ENCODE assay signal across 1 cellular context in genomic region chr7:8433477-8434289, GRCh38.
TF ChIP-seq lines count a peak whose summit lies in the region.

Gene NXPH1 (plus strand): TSS chr7:8433609.

TF ChIP-seq in HepG2, 621 proteins besides CTCF, POLR2A, EP300 and RAD21 (continued from another document and continues in another):
- TF ChIP-seq ZBTB25 (CRISPR knock-in tag; IDR thresholded peaks at IDR 0.05) (no peak), ZNF333 (CRISPR knock-in tag; IDR thresholded peaks at IDR 0.05; ENCODE audit: borderline replicate concordance) (peak; percentile 65; the same call in 1 of the 2 replicates), EZH2 (conservative IDR thresholded peaks at IDR 0.05; ENCODE audit: low read depth, low read length) (no peak), POGK (CRISPR knock-in tag; conservative IDR thresholded peaks at IDR 0.05) (0 out of 2 replicates have a peak, but pooled peaks have one; percentile 27), RXRB (CRISPR knock-in tag; IDR thresholded peaks at IDR 0.05; ENCODE audit: borderline replicate concordance) (no peak), ZBED4 (CRISPR knock-in tag; IDR thresholded peaks at IDR 0.05; ENCODE audit: borderline replicate concordance) (no peak), ZNF598 (CRISPR knock-in tag; IDR thresholded peaks at IDR 0.05; ENCODE audit: borderline replicate concordance) (no peak), ZFAT (CRISPR knock-in tag; conservative IDR thresholded peaks at IDR 0.05) (no peak), ZNF446 (CRISPR knock-in tag; IDR thresholded peaks at IDR 0.05) (no peak), NAIF1 (CRISPR knock-in tag; IDR thresholded peaks at IDR 0.05; ENCODE audit: borderline replicate concordance) (no peak), ZBTB33 (CRISPR knock-in tag; IDR thresholded peaks at IDR 0.05) (peak; percentile 22; the same call in 1 of the 2 replicates), ZNF124 (CRISPR knock-in tag; IDR thresholded peaks at IDR 0.05) (0 out of 2 replicates have a peak, but pooled peaks have one; percentile 14), EEA1 (CRISPR knock-in tag; IDR thresholded peaks at IDR 0.05; ENCODE audit: borderline replicate concordance) (no peak), ZSCAN30 (CRISPR knock-in tag; IDR thresholded peaks at IDR 0.05) (no peak), RBM39 (IDR thresholded peaks at IDR 0.05; ENCODE audit: low read depth, low read length, poor library complexity, severe bottlenecking) (peak; percentile 25), MAZ (IDR thresholded peaks at IDR 0.05; ENCODE audit: borderline replicate concordance, low read depth, low read length) (no peak), MAZ (CRISPR knock-in tag; IDR thresholded peaks at IDR 0.05; ENCODE audit: low read depth) (peak; percentile 51; the same call in 1 of the 2 replicates), HES4 (CRISPR knock-in tag; IDR thresholded peaks at IDR 0.05; ENCODE audit: borderline replicate concordance) (no peak), HNRNPK (IDR thresholded peaks at IDR 0.05; ENCODE audit: low read depth, low read length, poor library complexity, severe bottlenecking) (peak; percentile 30), IKZF1 (IDR thresholded peaks at IDR 0.05) (no peak), SNAPC4 (CRISPR knock-in tag; IDR thresholded peaks at IDR 0.05) (no peak), PLRG1 (conservative IDR thresholded peaks at IDR 0.05) (no peak), ZNF552 (CRISPR knock-in tag; IDR thresholded peaks at IDR 0.05; ENCODE audit: borderline replicate concordance) (no peak), ZSCAN5A (CRISPR knock-in tag; IDR thresholded peaks at IDR 0.05; ENCODE audit: borderline replicate concordance) (no peak), ESRRA (CRISPR knock-in tag; IDR thresholded peaks at IDR 0.05; ENCODE audit: low read depth) (peak; percentile 52; the same call in 1 of the 2 replicates), ZMAT3 (CRISPR knock-in tag; conservative IDR thresholded peaks at IDR 0.05) (no peak), ZNF414 (CRISPR knock-in tag; IDR thresholded peaks at IDR 0.05) (no peak), ZNF660 (CRISPR knock-in tag; IDR thresholded peaks at IDR 0.05; ENCODE audit: borderline replicate concordance, low read depth) (no peak), CERS6 (CRISPR knock-in tag; IDR thresholded peaks at IDR 0.05) (no peak), FOXA3 (CRISPR knock-in tag; IDR thresholded peaks at IDR 0.05) (no peak), ZBTB38 (CRISPR knock-in tag; IDR thresholded peaks at IDR 0.05) (no peak), ZNF263 (CRISPR knock-in tag; IDR thresholded peaks at IDR 0.05) (peak; percentile 73), ARNTL (CRISPR knock-in tag; IDR thresholded peaks at IDR 0.05) (no peak), ZNF678 (CRISPR knock-in tag; IDR thresholded peaks at IDR 0.05) (no peak), SKI (IDR thresholded peaks at IDR 0.05; ENCODE audit: partially characterized antibody) (peak; percentile 55), NFYB (CRISPR knock-in tag; IDR thresholded peaks at IDR 0.05) (no peak), KLF15 (CRISPR knock-in tag; IDR thresholded peaks at IDR 0.05; ENCODE audit: borderline replicate concordance) (no peak), BRCA1 (CRISPR knock-in tag; IDR thresholded peaks at IDR 0.05) (no peak), ZNF329 (CRISPR knock-in tag; IDR thresholded peaks at IDR 0.05; ENCODE audit: low read depth) (no peak), ZNF691 (CRISPR knock-in tag; IDR thresholded peaks at IDR 0.05; ENCODE audit: borderline replicate concordance, low read depth) (no peak), ZBTB26 (CRISPR knock-in tag; IDR thresholded peaks at IDR 0.05; ENCODE audit: borderline replicate concordance) (no peak), PCBP2 (optimal IDR thresholded peaks at IDR 0.05; ENCODE audit: low read depth, low read length, poor library complexity, severe bottlenecking) (no peak)
